Comparison of ENCODE assay signal across 1 cellular context in the genomic region with DNA sequence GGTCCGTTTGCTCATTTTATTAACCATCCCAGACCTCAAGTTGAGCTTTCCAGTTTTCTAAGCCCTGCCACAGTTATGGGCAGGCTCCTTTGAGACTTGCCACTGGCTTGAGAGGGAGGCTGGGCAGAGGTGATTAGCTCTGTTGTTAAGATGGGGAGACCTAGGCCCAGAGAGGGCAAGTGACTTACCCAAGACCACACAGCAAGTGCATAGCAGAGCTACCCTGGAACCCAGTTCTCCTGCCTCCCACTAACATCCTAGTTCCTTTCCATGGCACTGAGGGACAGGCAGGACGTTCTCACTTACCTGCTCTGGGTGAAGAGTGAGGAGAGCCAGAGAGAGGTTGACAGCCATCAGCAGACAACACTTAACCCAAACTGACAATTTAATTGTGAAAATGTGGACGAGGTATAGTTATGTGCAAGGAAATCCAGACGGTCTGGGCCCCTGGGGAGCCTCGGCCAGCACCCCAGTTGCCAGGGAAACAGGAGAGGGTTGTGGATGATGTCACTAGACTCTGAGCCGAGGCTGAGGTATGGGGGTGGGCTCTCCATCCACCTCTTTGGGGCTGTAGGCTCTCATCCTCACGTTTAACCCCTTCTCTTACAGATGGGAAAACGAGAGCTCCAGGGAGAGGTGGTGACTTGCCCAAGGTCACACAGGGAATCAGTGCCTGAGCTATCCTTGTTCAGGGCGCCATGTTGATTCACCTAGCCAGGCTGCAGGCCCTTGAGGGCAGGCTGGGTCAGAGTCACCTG.
TF ChIP-seq lines count a peak whose summit lies in the region.

No MANE protein-coding gene starts in this region.

TF ChIP-seq in K562, 482 proteins besides CTCF, POLR2A, EP300 and RAD21 (continued from another document):
- TF ChIP-seq, protein P1, sequence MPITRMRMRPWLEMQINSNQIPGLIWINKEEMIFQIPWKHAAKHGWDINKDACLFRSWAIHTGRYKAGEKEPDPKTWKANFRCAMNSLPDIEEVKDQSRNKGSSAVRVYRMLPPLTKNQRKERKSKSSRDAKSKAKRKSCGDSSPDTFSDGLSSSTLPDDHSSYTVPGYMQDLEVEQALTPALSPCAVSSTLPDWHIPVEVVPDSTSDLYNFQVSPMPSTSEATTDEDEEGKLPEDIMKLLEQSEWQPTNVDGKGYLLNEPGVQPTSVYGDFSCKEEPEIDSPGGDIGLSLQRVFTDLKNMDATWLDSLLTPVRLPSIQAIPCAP (CRISPR knock-in tag; IDR thresholded peaks at IDR 0.05; ENCODE audit: borderline replicate concordance): no peak
